In the genomic region with DNA sequence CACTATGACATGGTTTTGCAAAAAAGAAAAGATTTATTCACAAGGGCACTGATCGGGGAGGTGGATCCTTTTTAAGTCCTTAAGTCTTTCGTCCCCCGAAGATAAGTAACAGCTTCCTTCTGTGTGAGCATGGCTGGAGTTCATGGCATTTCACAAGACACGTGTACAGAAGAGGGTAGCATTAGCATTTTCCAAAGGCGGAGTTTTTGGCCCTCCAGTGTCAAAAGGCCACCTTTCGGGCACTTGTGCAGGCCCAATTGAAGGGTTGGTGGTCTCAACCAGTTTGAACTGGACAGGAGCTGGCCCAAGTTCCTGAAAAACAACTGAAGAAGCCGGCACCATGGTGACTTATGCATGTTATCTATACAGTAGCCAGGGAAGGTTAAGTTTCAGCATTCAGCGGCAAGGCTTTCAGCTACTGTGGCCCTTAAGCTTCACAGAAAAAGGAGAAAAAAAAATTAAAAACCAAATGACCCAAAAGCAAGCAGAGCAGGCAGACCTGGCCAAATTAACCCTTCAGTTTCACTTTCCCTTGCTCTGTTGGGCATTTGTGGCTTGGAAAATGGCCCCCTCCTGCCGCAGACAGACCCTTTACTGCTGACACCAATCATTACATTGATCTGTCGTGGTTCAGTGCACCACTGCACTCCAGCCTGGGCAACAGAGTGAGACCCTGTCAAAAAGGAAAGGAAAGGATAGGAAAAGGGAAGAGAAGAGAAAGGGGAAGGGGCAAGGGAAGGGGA, we compare ENCODE assay signal across 13 cellular contexts.
"Had no signal": no experiment of that assay in that cellular context is flagged by ENCODE, and none has a peak within 500 bp of the region (broad histone marks: within the 10 kb centered on the region; RNA-seq: fewer than 3 reads in every experiment).

No MANE protein-coding gene starts in this region.

- H3K4me3 ChIP-seq: coronary artery, gastrocnemius medialis, neural progenitor cell, skin epidermis, tibial artery, vagina had no signal

- H3K27me3 Mint-ChIP-seq: activated naive CD8-positive, alpha-beta T cell treated with anti-CD3 and anti-CD28 coated beads for 36 hours had no signal

- H3K9me3 ChIP-seq: gastrocnemius medialis, tibial artery, vagina had no signal

- H3K9me3 Mint-ChIP-seq: activated naive CD8-positive, alpha-beta T cell treated with anti-CD3 and anti-CD28 coated beads for 36 hours; neural progenitor cell had no signal

- H3K27ac ChIP-seq: coronary artery, gastrocnemius medialis, neural progenitor cell, parathyroid adenoma, skin epidermis, tibial artery, vagina had no signal

- DNase-seq: activated naive CD8-positive, alpha-beta T cell treated with anti-CD3 and anti-CD28 coated beads for 36 hours; effector CD8-positive, alpha-beta T cell; gastrocnemius medialis; left ventricle myocardium superior; retina; T-helper 2 cell had no signal

- H3K27ac Mint-ChIP-seq: activated naive CD8-positive, alpha-beta T cell treated with anti-CD3 and anti-CD28 coated beads for 36 hours; neural progenitor cell had no signal

- H3K36me3 Mint-ChIP-seq: activated naive CD8-positive, alpha-beta T cell treated with anti-CD3 and anti-CD28 coated beads for 36 hours had no signal

- ATAC-seq: activated CD4-positive, CD25-positive, alpha-beta regulatory T cell treated with anti-CD3 and anti-CD28 coated beads, Interleukin-2, amount 50 U/mL, for 24 hours; gastrocnemius medialis; left ventricle myocardium superior had no signal

- H3K36me3 ChIP-seq: gastrocnemius medialis, vagina had no signal

- H3K4me3 Mint-ChIP-seq: activated naive CD8-positive, alpha-beta T cell treated with anti-CD3 and anti-CD28 coated beads for 36 hours; neural progenitor cell had no signal

- H3K4me1 Mint-ChIP-seq: activated naive CD8-positive, alpha-beta T cell treated with anti-CD3 and anti-CD28 coated beads for 36 hours had no signal

- H3K4me1 ChIP-seq: gastrocnemius medialis, neural progenitor cell, parathyroid adenoma, tibial artery, vagina had no signal

- H3K27me3 ChIP-seq: gastrocnemius medialis, neural progenitor cell, tibial artery, vagina had no signal
